Comparison of ENCODE assay signal across 12 cellular contexts in the genomic region with DNA sequence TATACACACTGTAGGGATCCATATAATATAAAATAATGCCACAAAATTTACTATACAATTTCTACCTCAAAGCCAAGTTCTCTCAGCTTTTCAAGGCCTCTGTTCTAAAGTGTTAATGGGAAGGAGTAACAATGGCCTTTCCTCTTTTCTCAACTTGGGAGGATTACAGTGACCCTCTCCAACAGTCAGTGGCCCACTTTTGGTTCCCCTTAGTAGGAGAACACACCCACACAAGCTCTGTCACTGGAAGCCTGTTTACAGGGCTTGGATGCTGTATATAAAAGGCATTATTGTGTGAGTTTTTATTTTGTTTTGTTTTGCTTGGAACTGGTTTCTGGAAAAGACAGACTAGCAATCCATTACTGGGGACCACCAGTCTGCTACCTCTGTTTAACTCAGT. TPM values are rescaled to one million over a fixed set of nuclear protein-coding genes. Genes with fewer than 3 reads are reported as not detected.
DNase-seq lines count a peak whose midpoint lies in the region; ATAC-seq, FAIRE-seq and TF ChIP-seq lines count a peak whose summit lies in the region.
"Had no signal": no experiment of that assay in that cellular context is flagged by ENCODE, and none has a peak within 500 bp of the region (broad histone marks: within the 10 kb centered on the region; RNA-seq: fewer than 3 reads in every experiment).

No MANE protein-coding gene starts in this region.

- ATAC-seq in right lobe of liver (peak in 3 of 4 donors; percentile 25 to 53 (median 42)), HepG2 (no peak)

- no peaks in the 10 kb centered on the region for H3K4me1 ChIP-seq in right lobe of liver
- no peaks in the 10 kb centered on the region for H3K4me1 ChIP-seq in HepG2 (ENCODE audit: insufficient read depth, low read length)
- peaks cover 39% of the 10 kb centered on the region for H3K4me1 ChIP-seq in mononuclear cell (ENCODE audit: insufficient read depth, low read length)
- no peaks in the 10 kb centered on the region for H3K4me1 ChIP-seq in hepatocyte (ENCODE audit: insufficient read depth)

- in situ Hi-C loops in HepG2 (cut with HindIII; ENCODE audit: extremely low pct_ligation_motif_present, low pct_unique_long_range_greater_than_20kb) = no loop called here

- TF ChIP-seq POLR2A in right lobe of liver (IDR thresholded peaks at IDR 0.05) = no peak
- no peak for TF ChIP-seq POLR2A in HepG2 (IDR thresholded peaks at IDR 0.05; ENCODE audit: insufficient read depth in 1 of 2, low read depth in 2 of 2, low read length in 2 of 2)

- H2AFZ ChIP-seq in HepG2 (ENCODE audit: low read length) = no peak overlapping the region
- no peak overlapping the region for H2AFZ ChIP-seq in hepatocyte

- no peak for TF ChIP-seq EP300 in HepG2 (IDR thresholded peaks at IDR 0.05; ENCODE audit: low read depth in 2 of 2, low read length in 2 of 2)
- no peak for TF ChIP-seq EP300 in HepG2 (CRISPR knock-in tag; IDR thresholded peaks at IDR 0.05; ENCODE audit: borderline replicate concordance)

- no peak overlapping the region for H3K4me2 ChIP-seq in HepG2 (ENCODE audit: low read depth, low read length)
- no peak overlapping the region for H3K4me2 ChIP-seq in hepatocyte

- H3K9me2 ChIP-seq in hepatocyte (replicated peaks; ENCODE audit: insufficient read depth) = no peaks in the 10 kb centered on the region

- FAIRE-seq in HepG2 (lab: Jason Lieb, UNC) = no peak

- H4K20me1 ChIP-seq in HepG2 (ENCODE audit: insufficient read depth, low read length) (no peaks in the 10 kb centered on the region), hepatocyte (ENCODE audit: insufficient read depth, poor library complexity, severe bottlenecking) (no peaks in the 10 kb centered on the region)

- no peak overlapping the region for H3K27ac ChIP-seq in right lobe of liver
- H3K27ac ChIP-seq in HepG2 (ENCODE audit: extremely low read length, insufficient read depth, low read length) = no peak overlapping the region
- peak overlapping the region; percentile 28; the same call in 1 of the 2 replicates for H3K27ac ChIP-seq in SK-N-MC
- H3K27ac ChIP-seq in hepatocyte = no peak overlapping the region

- H3K4me3 ChIP-seq in right lobe of liver (no peak overlapping the region), HepG2 (replicated peaks in 1 of 3; ENCODE audit: insufficient read depth in 1 of 3, low read depth in 2 of 3, low read length in 3 of 3) (no peak overlapping the region), SK-N-MC (peak overlapping the region; percentile 71; the same call in 1 of the 2 replicates), mononuclear cell (ENCODE audit: low read length) (peak overlapping the region; percentile 74), hepatocyte (no peak overlapping the region)

- BruUV-seq in HepG2 (replicated peaks; lab: Mats Ljungman, UMichigan) = no TSS peak

- H3K79me2 ChIP-seq in HepG2 (ENCODE audit: insufficient read depth, low read length) = no peaks in the 10 kb centered on the region
- H3K79me2 ChIP-seq in hepatocyte = no peaks in the 10 kb centered on the region

- DNase-seq in right lobe of liver (no peak), HepG2 (ENCODE audit: low spot score) (no peak), SK-N-MC (ENCODE audit: low read depth, low spot score) (no peak), hepatocyte (ENCODE audit: low spot score) (no peak), NCI-H82 treated with DMSO at 0.1 percent for 48 hours (lab: John Stamatoyannopoulos, UW; ENCODE audit: unreplicated experiment) (no peak), NCI-H1436 treated with DMSO at 0.1 percent for 48 hours (lab: John Stamatoyannopoulos, UW) (no peak)
- no peak for DNase-seq in activated CD4-positive, CD25-positive, alpha-beta regulatory T cell treated with anti-CD3 and anti-CD28 coated beads, Interleukin-2, amount 50 U/mL, for 72 hours
- DNase-seq: Calu3, mammary epithelial cell, NCI-H1694 treated with DMSO at 0.1 percent for 48 hours, RPMI8226 had no signal

- H3K9ac ChIP-seq in HepG2 (ENCODE audit: insufficient read depth, low read depth, low read length) (no peak overlapping the region), SK-N-MC (ENCODE audit: insufficient read length) (no peak overlapping the region)

- H3K9me3 ChIP-seq in right lobe of liver (no peaks in the 10 kb centered on the region), HepG2 (ENCODE audit: low read length) (no peaks in the 10 kb centered on the region), SK-N-MC (ENCODE audit: low read depth, low read length) (no peaks in the 10 kb centered on the region), mononuclear cell (ENCODE audit: low read depth, low read length) (no peaks in the 10 kb centered on the region), hepatocyte (ENCODE audit: low read depth) (no peaks in the 10 kb centered on the region)

- H3K36me3 ChIP-seq in right lobe of liver (no peaks in the 10 kb centered on the region), HepG2 (replicated peaks in 1 of 2; ENCODE audit: control insufficient read depth in 1 of 2, insufficient read depth in 2 of 2, low read length in 2 of 2) (no peaks in the 10 kb centered on the region), SK-N-MC (ENCODE audit: insufficient read depth, low read length) (no peaks in the 10 kb centered on the region), hepatocyte (replicated peaks; ENCODE audit: insufficient read depth, low read depth) (no peaks in the 10 kb centered on the region)

- CTCF ChIA-PET in HepG2 (lab: Yijun Ruan, JAX; ENCODE audit: low intra/inter-chr PET ratio, low total read pairs) = no interaction called here

- TF ChIP-seq CTCF in right lobe of liver (IDR thresholded peaks at IDR 0.05) (no peak), HepG2 (CRISPR knock-in tag; IDR thresholded peaks at IDR 0.05) (no peak), hepatocyte (IDR thresholded peaks at IDR 0.05; ENCODE audit: poor library complexity) (no peak)

- POLR2A ChIA-PET in HepG2 (lab: Yijun Ruan, JAX) = no interaction called here

- TF ChIP-seq RAD21 in HepG2 (CRISPR knock-in tag; IDR thresholded peaks at IDR 0.05) = no peak

- intact Hi-C loops in right lobe of liver (cut with DNase I) = no loop called here
- intact Hi-C loops in HepG2 (cut with micrococcal nuclease; ENCODE audit: unreplicated experiment) = no loop called here

- H3K27me3 ChIP-seq in right lobe of liver (no peaks in the 10 kb centered on the region), HepG2 (ENCODE audit: control insufficient read depth in 1 of 2, insufficient read depth in 2 of 2, low read length in 2 of 2) (no peaks in the 10 kb centered on the region; a peak in 1 of 5 replicates), mononuclear cell (ENCODE audit: insufficient read depth, low read length) (no peaks in the 10 kb centered on the region), hepatocyte (no peaks in the 10 kb centered on the region)

TF ChIP-seq in HepG2, 621 proteins besides CTCF, POLR2A, EP300 and RAD21 (continues in another document):
- no peak for TF ChIP-seq HHEX (CRISPR knock-in tag; IDR thresholded peaks at IDR 0.05)
- no peak for TF ChIP-seq DMAP1 (CRISPR knock-in tag; IDR thresholded peaks at IDR 0.05)
- TF ChIP-seq IKZF4 (CRISPR knock-in tag; IDR thresholded peaks at IDR 0.05; ENCODE audit: borderline replicate concordance, low read depth, not compliant biosample characterization) = no peak
- TF ChIP-seq ZSCAN31 (CRISPR knock-in tag; IDR thresholded peaks at IDR 0.05; ENCODE audit: low read depth) = no peak

RNA-seq across cellular contexts. Expression of a gene that starts 1.8 kb away (rescaled TPM):
- 1 to 10 TPM; 2.8 to 6.1 (median 3.5) TPM for total RNA-seq in right lobe of liver
- not detected in 2 replicates for total RNA-seq in HepG2 (2016; rRNA removed; fragmentation: Illumina TruSeq; extraction: Trizol)
- total RNA-seq in HepG2 (2016; cell fraction: cytosol; rRNA removed; fragmentation: Illumina TruSeq; extraction: Trizol; ENCODE audit: low read depth) = not detected in 2 replicates
- total RNA-seq in HepG2 (2016; cell fraction: insoluble cytoplasmic fraction; rRNA removed; fragmentation: Illumina TruSeq; extraction: Trizol) = not detected in 2 replicates
- total RNA-seq in HepG2 (2016; cell fraction: membrane; rRNA removed; fragmentation: Illumina TruSeq; extraction: Trizol) = not detected in 2 replicates
- total RNA-seq in HepG2 (2016; cell fraction: nucleus; rRNA removed; fragmentation: Illumina TruSeq; extraction: Trizol) = not detected in 2 replicates
- polyA plus RNA-seq in HepG2 (2011; rRNA removed) = 0.01 and 0.03 TPM in 2 replicates
- polyA plus RNA-seq in HepG2 (2011; cell fraction: cytosol; rRNA removed) = not detected in 2 replicates
- polyA plus RNA-seq in HepG2 (2011; cell fraction: nucleus; rRNA removed) = 0.09 and 0.10 TPM in 2 replicates
- 0.01 and 0.03 TPM in 2 replicates for polyA plus RNA-seq in HepG2 (2012)
- not detected in 2 replicates for polyA plus RNA-seq in HepG2 (2016; cell fraction: cytosol; fragmentation: Illumina TruSeq; extraction: Trizol; ENCODE audit: low read depth)
- not detected in 2 replicates for polyA plus RNA-seq in HepG2 (2016; cell fraction: insoluble cytoplasmic fraction; fragmentation: Illumina TruSeq; extraction: Trizol; ENCODE audit: low read depth)
- not detected in 2 replicates for polyA plus RNA-seq in HepG2 (2016; cell fraction: membrane; fragmentation: Illumina TruSeq; extraction: Trizol; ENCODE audit: low read depth)
- polyA plus RNA-seq in HepG2 (2016; cell fraction: nucleus; fragmentation: Illumina TruSeq; extraction: Trizol; ENCODE audit: insufficient read depth, low read depth) = not detected in 2 replicates
- 0.02 and 0.04 TPM in 2 replicates for polyA minus RNA-seq in HepG2 (2011; rRNA and poly(A)+ RNA removed; ENCODE audit: low replicate concordance)
- polyA minus RNA-seq in HepG2 (2011; cell fraction: cytosol; rRNA and poly(A)+ RNA removed) = not detected in 2 replicates
- not detected in 2 replicates for polyA minus RNA-seq in HepG2 (2011; cell fraction: nucleus; rRNA and poly(A)+ RNA removed)
- 63.8 TPM for total RNA-seq in mononuclear cell
- 2.2 and 3.7 TPM in 2 replicates for total RNA-seq in hepatocyte
- 2.0 and 3.5 TPM in 2 replicates for polyA plus RNA-seq in hepatocyte

Comparison
In these comparisons a context has a peak if more than half of its experiments do, and no peak if none do; other contexts are left out.
1. H3K4me3 ChIP-seq: peak in SK-N-MC (single experiment) and mononuclear cell (single experiment); none in right lobe of liver (0 of 3), HepG2 (0 of 3) and hepatocyte (single experiment).